In the genomic region with DNA sequence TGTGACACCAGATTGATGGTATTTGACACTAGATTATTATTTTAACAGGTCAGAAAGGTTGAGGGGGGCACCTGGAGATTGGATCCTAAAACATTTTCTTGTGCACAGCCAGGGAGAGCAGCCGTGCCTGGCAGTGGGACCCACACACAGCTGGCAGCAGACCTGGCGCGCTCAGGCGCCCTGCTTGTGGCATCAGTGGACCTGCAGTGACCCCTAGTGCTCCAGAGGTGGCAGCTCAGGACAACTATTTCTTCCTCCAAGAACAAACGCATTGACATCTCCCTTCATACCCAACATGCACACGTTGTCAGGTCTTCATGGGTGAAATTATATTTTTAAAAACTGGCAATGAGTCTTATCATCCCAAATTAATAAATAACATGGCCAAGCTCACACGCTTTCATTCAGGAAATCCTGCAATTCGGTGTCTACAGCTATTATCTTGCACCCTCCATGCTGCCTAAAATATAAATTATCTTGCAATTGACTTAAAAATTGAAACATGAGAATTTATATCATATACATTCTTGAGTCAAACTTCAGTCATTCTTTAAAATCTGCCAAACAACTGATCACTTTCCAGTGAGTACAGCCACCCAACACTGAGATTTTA, we compare ENCODE assay signal across 8 cellular contexts. TPM values are rescaled to one million over a fixed set of nuclear protein-coding genes. Genes with fewer than 3 reads are reported as not detected.
DNase-seq lines count a peak whose midpoint lies in the region; TF ChIP-seq lines count a peak whose summit lies in the region.

No MANE protein-coding gene starts in this region.

- H3K9ac ChIP-seq in mesenchymal stem cell (ENCODE audit: low read length) = no peak overlapping the region

- intact Hi-C loops in breast epithelium (cut with DNase I; ENCODE audit: low total_unique reads) = no loop called here

- H2BK12ac ChIP-seq in mesenchymal stem cell (ENCODE audit: low read length in 2 of 2) = no peak overlapping the region

- no peak overlapping the region for H3K23ac ChIP-seq in mesenchymal stem cell (ENCODE audit: low read length in 2 of 2)

- H4K8ac ChIP-seq in mesenchymal stem cell (ENCODE audit: low read length) = no peak overlapping the region

- no peak overlapping the region for H2BK5ac ChIP-seq in mesenchymal stem cell (ENCODE audit: low read depth, low read length, poor library complexity, severe bottlenecking)

- H3K4me2 ChIP-seq in mesenchymal stem cell (ENCODE audit: low read length, poor library complexity, severe bottlenecking) = no peak overlapping the region

- no peaks in the 10 kb centered on the region for H3K79me1 ChIP-seq in mesenchymal stem cell (replicated peaks; ENCODE audit: low read length, poor library complexity, severe bottlenecking)

- no peak overlapping the region for H2AFZ ChIP-seq in mesenchymal stem cell (ENCODE audit: low read depth, low read length)

- no peak for TF ChIP-seq POLR2A in breast epithelium (IDR thresholded peaks at IDR 0.05)

- H2AK5ac ChIP-seq in mesenchymal stem cell (ENCODE audit: low read length, severe bottlenecking) = no peak overlapping the region

- H3K4me1 ChIP-seq in breast epithelium = no peaks in the 10 kb centered on the region
- H3K4me1 ChIP-seq in HEK293 (ENCODE audit: control insufficient read depth, insufficient read depth, low read length) = no peaks in the 10 kb centered on the region
- H3K4me1 ChIP-seq in mesenchymal stem cell (ENCODE audit: control insufficient read depth, insufficient read depth, low read depth, low read length) = no peaks in the 10 kb centered on the region

- H3K18ac ChIP-seq in mesenchymal stem cell (ENCODE audit: low read depth in 1 of 2, low read length in 2 of 2) = no peak overlapping the region

- H3K36me3 ChIP-seq in breast epithelium (no peaks in the 10 kb centered on the region), HEK293 (ENCODE audit: control insufficient read depth in 2 of 2, insufficient read depth in 1 of 2, low read length in 2 of 2) (no peaks in the 10 kb centered on the region), mesenchymal stem cell (ENCODE audit: control insufficient read depth in 1 of 2, insufficient read depth in 2 of 2, low read depth in 1 of 2, low read length in 2 of 2) (no peaks in the 10 kb centered on the region)

- no peak overlapping the region for H3K27ac ChIP-seq in breast epithelium
- H3K27ac ChIP-seq in HEK293 (ENCODE audit: extremely low read depth, low read depth, low read length) = no peak overlapping the region
- H3K27ac ChIP-seq in mesenchymal stem cell (ENCODE audit: low read length, poor library complexity, severe bottlenecking) = no peak overlapping the region

- WGBS in mesenchymal stem cell = 4% methylated on average over 7 of the region's 8 CpGs

- TF ChIP-seq CTCF in breast epithelium (IDR thresholded peaks at IDR 0.05) = peak in 1 of 3 donors; percentile 37
- peak; percentile 51 for TF ChIP-seq CTCF in HEK293 (tag by site-specific recombination; IDR thresholded peaks at IDR 0.05)

- DNase-seq in T47D (ENCODE audit: low read depth in 1 of 2, low spot score in 1 of 2) = peak; percentile 71 to 88
- DNase-seq in breast epithelium (ENCODE audit: low spot score in 2 of 2) = no peak
- DNase-seq in NCI-H1694 (lab: John Stamatoyannopoulos, UW) = peak; percentile 36
- peak; percentile 20 to 23 for DNase-seq in activated CD4-positive, alpha-beta T cell treated with anti-CD3 and anti-CD28 coated beads, Interleukin-2, amount 50 U/mL, for 48 hours
- peak in 46 of 51 donors; percentile 7 to 87 (median 60) for DNase-seq in hypothalamus (lab: John Stamatoyannopoulos, UW)
- peak; percentile 37 for DNase-seq in stimulated activated CD8-positive, alpha-beta memory T cell treated with anti-CD3 and anti-CD28 coated beads, Interleukin-4, amount 100 ng/mL, for 48 hours
- DNase-seq in mesenchymal stem cell = no peak

- no peak overlapping the region for H3K14ac ChIP-seq in mesenchymal stem cell (ENCODE audit: low read length in 2 of 2)

- H3K4me3 ChIP-seq in breast epithelium (no peak overlapping the region), HEK293 (ENCODE audit: low read depth, low read length) (no peak overlapping the region), mesenchymal stem cell (ENCODE audit: insufficient read depth in 1 of 2, low read depth in 1 of 2, low read length in 2 of 2) (no peak overlapping the region)

- H4K91ac ChIP-seq in mesenchymal stem cell (ENCODE audit: low read length) = no peak overlapping the region

- H3K9me3 ChIP-seq in breast epithelium = no peaks in the 10 kb centered on the region
- H3K9me3 ChIP-seq in HEK293 (ENCODE audit: control insufficient read depth, insufficient read depth, low read depth, low read length) = no peaks in the 10 kb centered on the region
- no peaks in the 10 kb centered on the region for H3K9me3 ChIP-seq in mesenchymal stem cell (ENCODE audit: control insufficient read depth, low read length)

- in situ Hi-C loops in T47D (cut with HindIII; ENCODE audit: low pct_unique_long_range_greater_than_20kb, low sequenced_read_pairs) = no loop called here

- no peak overlapping the region for H3K4ac ChIP-seq in mesenchymal stem cell (ENCODE audit: low read depth in 1 of 2, low read length in 2 of 2)

- CTCF ChIA-PET in HEK293 (lab: Yijun Ruan, JAX) = interaction anchor here (0.7 to 1.3 kb wide), 5 partner anchors 34 to 1652 kb away, joined by 3 to 7 read pairs (median 3); no protein-coding TSS in a partner anchor

- H2BK120ac ChIP-seq in mesenchymal stem cell (ENCODE audit: low read depth, low read length) = no peak overlapping the region

- peaks cover 0 to 14% of the 10 kb centered on the region in 2 donors for H3K27me3 ChIP-seq in breast epithelium
- H3K27me3 ChIP-seq in mesenchymal stem cell (ENCODE audit: control insufficient read depth in 1 of 2, insufficient read depth in 1 of 2, low read length in 2 of 2) = peaks cover 21 to 28% of the 10 kb centered on the region in 2 experiments

- H2BK15ac ChIP-seq in mesenchymal stem cell (ENCODE audit: low read depth, poor library complexity, severe bottlenecking) = no peak overlapping the region

- POLR2A ChIA-PET in HEK293 (lab: Yijun Ruan, JAX) = no interaction called here

TF ChIP-seq in HEK293, 187 proteins besides CTCF, POLR2A, EP300 and RAD21:
- TF ChIP-seq, protein P1, sequence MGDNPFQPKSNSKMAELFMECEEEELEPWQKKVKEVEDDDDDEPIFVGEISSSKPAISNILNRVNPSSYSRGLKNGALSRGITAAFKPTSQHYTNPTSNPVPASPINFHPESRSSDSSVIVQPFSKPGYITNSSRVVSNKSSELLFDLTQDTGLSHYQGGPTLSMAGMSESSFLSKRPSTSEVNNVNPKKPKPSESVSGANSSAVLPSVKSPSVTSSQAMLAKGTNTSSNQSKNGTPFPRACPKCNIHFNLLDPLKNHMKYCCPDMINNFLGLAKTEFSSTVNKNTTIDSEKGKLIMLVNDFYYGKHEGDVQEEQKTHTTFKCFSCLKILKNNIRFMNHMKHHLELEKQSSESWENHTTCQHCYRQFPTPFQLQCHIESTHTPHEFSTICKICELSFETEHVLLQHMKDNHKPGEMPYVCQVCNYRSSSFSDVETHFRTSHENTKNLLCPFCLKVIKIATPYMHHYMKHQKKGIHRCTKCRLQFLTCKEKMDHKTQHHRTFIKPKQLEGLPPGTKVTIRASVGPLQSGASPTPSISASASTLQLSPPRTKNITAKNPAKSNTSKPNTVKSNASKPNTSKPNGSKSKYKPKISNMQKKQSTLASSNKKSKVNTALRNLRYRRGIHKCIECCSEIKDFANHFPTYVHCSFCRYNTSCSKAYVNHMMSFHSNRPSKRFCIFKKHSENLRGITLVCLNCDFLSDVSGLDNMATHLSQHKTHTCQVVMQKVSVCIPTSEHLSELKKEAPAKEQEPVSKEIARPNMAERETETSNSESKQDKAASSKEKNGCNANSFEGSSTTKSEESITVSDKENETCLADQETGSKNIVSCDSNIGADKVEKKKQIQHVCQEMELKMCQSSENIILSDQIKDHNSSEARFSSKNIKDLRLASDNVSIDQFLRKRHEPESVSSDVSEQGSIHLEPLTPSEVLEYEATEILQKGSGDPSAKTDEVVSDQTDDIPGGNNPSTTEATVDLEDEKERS (tag by site-specific recombination; IDR thresholded peaks at IDR 0.05) = no peak
- TF ChIP-seq, protein P2, sequence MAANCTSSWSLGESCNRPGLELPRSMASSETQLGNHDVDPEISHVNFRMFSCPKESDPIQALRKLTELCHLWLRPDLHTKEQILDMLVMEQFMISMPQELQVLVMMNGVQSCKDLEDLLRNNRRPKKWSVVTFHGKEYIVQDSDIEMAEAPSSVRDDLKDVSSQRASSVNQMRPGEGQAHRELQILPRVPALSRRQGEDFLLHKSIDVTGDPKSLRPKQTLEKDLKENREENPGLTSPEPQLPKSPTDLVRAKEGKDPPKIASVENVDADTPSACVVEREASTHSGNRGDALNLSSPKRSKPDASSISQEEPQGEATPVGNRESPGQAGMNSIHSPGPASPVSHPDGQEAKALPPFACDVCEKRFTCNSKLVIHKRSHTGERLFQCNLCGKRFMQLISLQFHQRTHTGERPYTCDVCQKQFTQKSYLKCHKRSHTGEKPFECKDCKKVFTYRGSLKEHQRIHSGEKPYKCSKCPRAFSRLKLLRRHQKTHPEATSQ (tag by site-specific recombination; IDR thresholded peaks at IDR 0.05) = no peak
- TF ChIP-seq ZNF114 (tag by site-specific recombination; IDR thresholded peaks at IDR 0.05) = no peak
- peak; percentile 78 for TF ChIP-seq ZNF654 (tag by site-specific recombination; IDR thresholded peaks at IDR 0.05; ENCODE audit: low read depth)
- TF ChIP-seq ZNF140 (tag by site-specific recombination; IDR thresholded peaks at IDR 0.05) = no peak
- no peak for TF ChIP-seq ZNF214 (tag by site-specific recombination; IDR thresholded peaks at IDR 0.05; ENCODE audit: borderline replicate concordance)
- TF ChIP-seq, protein P3, sequence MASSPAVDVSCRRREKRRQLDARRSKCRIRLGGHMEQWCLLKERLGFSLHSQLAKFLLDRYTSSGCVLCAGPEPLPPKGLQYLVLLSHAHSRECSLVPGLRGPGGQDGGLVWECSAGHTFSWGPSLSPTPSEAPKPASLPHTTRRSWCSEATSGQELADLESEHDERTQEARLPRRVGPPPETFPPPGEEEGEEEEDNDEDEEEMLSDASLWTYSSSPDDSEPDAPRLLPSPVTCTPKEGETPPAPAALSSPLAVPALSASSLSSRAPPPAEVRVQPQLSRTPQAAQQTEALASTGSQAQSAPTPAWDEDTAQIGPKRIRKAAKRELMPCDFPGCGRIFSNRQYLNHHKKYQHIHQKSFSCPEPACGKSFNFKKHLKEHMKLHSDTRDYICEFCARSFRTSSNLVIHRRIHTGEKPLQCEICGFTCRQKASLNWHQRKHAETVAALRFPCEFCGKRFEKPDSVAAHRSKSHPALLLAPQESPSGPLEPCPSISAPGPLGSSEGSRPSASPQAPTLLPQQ (tag by site-specific recombination; IDR thresholded peaks at IDR 0.05) = peak; percentile 90
- no peak for TF ChIP-seq SP7 (tag by site-specific recombination; IDR thresholded peaks at IDR 0.05)
- peak; percentile 79; the same call in 1 of the 2 replicates for TF ChIP-seq ZFP69B (tag by site-specific recombination; IDR thresholded peaks at IDR 0.05)
- TF ChIP-seq WT1 (tag by site-specific recombination; IDR thresholded peaks at IDR 0.05) = no peak
- no peak for TF ChIP-seq ZNF112 (tag by site-specific recombination; IDR thresholded peaks at IDR 0.05)

RNA-seq across cellular contexts. Expression of a gene that starts 7.7 kb away (rescaled TPM):
- not detected for total RNA-seq in breast epithelium
- polyA plus RNA-seq in mesenchymal stem cell (2013, experiment 1 of 2) = not detected
- not detected for polyA plus RNA-seq in mesenchymal stem cell (2013, experiment 2 of 2)

Comparison
In these comparisons a context has a peak if more than half of its experiments do, and no peak if none do; other contexts are left out.
1. DNase-seq: peak in T47D (2 of 2), NCI-H1694 (single experiment), activated CD4-positive, alpha-beta T cell treated with anti-CD3 and anti-CD28 coated beads, Interleukin-2, amount 50 U/mL, for 48 hours (2 of 2), hypothalamus (46 of 51) and stimulated activated CD8-positive, alpha-beta memory T cell treated with anti-CD3 and anti-CD28 coated beads, Interleukin-4, amount 100 ng/mL, for 48 hours (single experiment); none in breast epithelium (0 of 2) and mesenchymal stem cell (single experiment).